Comparison of ENCODE assay signal across 9 cellular contexts in the genomic region with DNA sequence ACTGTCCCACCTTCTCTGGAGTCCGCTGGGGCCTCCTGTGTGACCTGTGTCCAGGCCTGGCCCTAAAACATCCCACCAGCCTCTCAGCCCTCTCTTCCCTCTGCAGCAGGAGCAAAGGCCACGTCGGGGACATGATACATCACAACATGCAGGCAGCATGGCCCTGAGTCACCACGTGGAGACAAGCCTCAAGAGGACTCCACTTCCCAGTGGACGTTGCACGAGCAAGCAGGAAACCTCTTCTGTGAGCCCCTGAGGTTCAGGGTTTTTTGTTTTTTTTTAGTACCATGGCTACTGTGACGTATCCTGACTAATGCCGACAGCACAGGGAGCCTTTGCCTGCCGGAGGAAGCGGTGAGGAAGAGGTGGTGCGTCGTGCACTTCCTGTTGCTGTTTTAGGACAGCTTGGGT.
DNase-seq lines count a peak whose midpoint lies in the region; ATAC-seq and TF ChIP-seq lines count a peak whose summit lies in the region.
"Had no signal": no experiment of that assay in that cellular context is flagged by ENCODE, and none has a peak within 500 bp of the region (broad histone marks: within the 10 kb centered on the region; RNA-seq: fewer than 3 reads in every experiment).

No MANE protein-coding gene starts in this region.

- H3K36me3 ChIP-seq in GM23338 (ENCODE audit: insufficient read depth): no peaks in the 10 kb centered on the region

- no peak overlapping the region for H3K27ac ChIP-seq in GM23338 (ENCODE audit: low read depth)

- H3K9me3 Mint-ChIP-seq in GM23338: peaks cover 95% of the 10 kb centered on the region

- ATAC-seq in GM21737 (IDR thresholded peaks at IDR 0.05; ENCODE audit: unreplicated experiment) (peak; percentile 54), HG03025 (IDR thresholded peaks at IDR 0.05; ENCODE audit: low FRiP score, unreplicated experiment) (no peak), GM23338 (no peak)

- H3K4me3 ChIP-seq in GM23338: no peak overlapping the region

- no peak overlapping the region for H3K4me2 ChIP-seq in GM23338

- H3K4me3 Mint-ChIP-seq in GM23338: no peak overlapping the region

- H3K27ac Mint-ChIP-seq in GM23338: no peak overlapping the region

- H3K4me1 ChIP-seq in GM23338 (ENCODE audit: insufficient read depth): no peaks in the 10 kb centered on the region

- H3K36me3 Mint-ChIP-seq in GM23338 (ENCODE audit: low read depth): peaks cover 47% of the 10 kb centered on the region

- no peaks in the 10 kb centered on the region for H3K9me2 ChIP-seq in GM23338 (ENCODE audit: insufficient read depth)

- no peak for TF ChIP-seq CTCF in GM23338 (conservative IDR thresholded peaks at IDR 0.05; ENCODE audit: low read depth in 2 of 2)

- peak; percentile 46 for DNase-seq in activated CD4-positive, alpha-beta T cell treated with anti-CD3 and anti-CD28 coated beads for 1 hour
- DNase-seq in dermis blood vessel endothelial cell (peak; percentile 96), GM23338 (ENCODE audit: low spot score) (no peak), epidermal melanocyte (ENCODE audit: insufficient read length, low spot score) (no peak), GM19238 (ENCODE audit: insufficient read length, low spot score) (no peak)
- peak; percentile 49 to 60 for DNase-seq in stimulated activated CD4-positive, alpha-beta T cell treated with anti-CD3 and anti-CD28 coated beads, Interleukin-2, amount 100 ng/mL, for 24 hours
- DNase-seq: trophoblast cell had no signal

- no peak overlapping the region for H2AFZ ChIP-seq in GM23338

- no peaks in the 10 kb centered on the region for H3K4me1 Mint-ChIP-seq in GM23338

- no peaks in the 10 kb centered on the region for H3K79me2 ChIP-seq in GM23338 (replicated peaks; ENCODE audit: insufficient read depth)

- H4K20me1 ChIP-seq in GM23338 (replicated peaks; ENCODE audit: insufficient read depth): no peaks in the 10 kb centered on the region

- no peaks in the 10 kb centered on the region for H3F3A ChIP-seq in GM23338 (replicated peaks; ENCODE audit: low read depth)

- H3K27me3 ChIP-seq in GM23338 (ENCODE audit: insufficient read depth): no peaks in the 10 kb centered on the region

- peaks cover 2% of the 10 kb centered on the region for H3K27me3 Mint-ChIP-seq in GM23338 (ENCODE audit: insufficient read depth, low read depth, poor library complexity)

TF ChIP-seq in GM23338, 12 proteins besides CTCF, POLR2A, EP300 and RAD21:
- TF ChIP-seq, protein P1, sequence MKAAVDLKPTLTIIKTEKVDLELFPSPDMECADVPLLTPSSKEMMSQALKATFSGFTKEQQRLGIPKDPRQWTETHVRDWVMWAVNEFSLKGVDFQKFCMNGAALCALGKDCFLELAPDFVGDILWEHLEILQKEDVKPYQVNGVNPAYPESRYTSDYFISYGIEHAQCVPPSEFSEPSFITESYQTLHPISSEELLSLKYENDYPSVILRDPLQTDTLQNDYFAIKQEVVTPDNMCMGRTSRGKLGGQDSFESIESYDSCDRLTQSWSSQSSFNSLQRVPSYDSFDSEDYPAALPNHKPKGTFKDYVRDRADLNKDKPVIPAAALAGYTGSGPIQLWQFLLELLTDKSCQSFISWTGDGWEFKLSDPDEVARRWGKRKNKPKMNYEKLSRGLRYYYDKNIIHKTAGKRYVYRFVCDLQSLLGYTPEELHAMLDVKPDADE (IDR thresholded peaks at IDR 0.05): no peak
- TF ChIP-seq EZH2 (IDR thresholded peaks at IDR 0.05; ENCODE audit: low read depth, unreplicated experiment) (no peak), POLR2AphosphoS5 (IDR thresholded peaks at IDR 0.05; ENCODE audit: low read depth) (no peak), ZNF114 (CRISPR knock-in tag; IDR thresholded peaks at IDR 0.05) (no peak), EZH2phosphoT487 (IDR thresholded peaks at IDR 0.05; ENCODE audit: unreplicated experiment) (no peak), ZNF331 (CRISPR knock-in tag; IDR thresholded peaks at IDR 0.05; ENCODE audit: low read depth) (no peak), JUNB (IDR thresholded peaks at IDR 0.05; ENCODE audit: unreplicated experiment) (no peak), CREB1 (CRISPR knock-in tag; IDR thresholded peaks at IDR 0.05; ENCODE audit: low read depth) (no peak)
- TF ChIP-seq, protein P2, sequence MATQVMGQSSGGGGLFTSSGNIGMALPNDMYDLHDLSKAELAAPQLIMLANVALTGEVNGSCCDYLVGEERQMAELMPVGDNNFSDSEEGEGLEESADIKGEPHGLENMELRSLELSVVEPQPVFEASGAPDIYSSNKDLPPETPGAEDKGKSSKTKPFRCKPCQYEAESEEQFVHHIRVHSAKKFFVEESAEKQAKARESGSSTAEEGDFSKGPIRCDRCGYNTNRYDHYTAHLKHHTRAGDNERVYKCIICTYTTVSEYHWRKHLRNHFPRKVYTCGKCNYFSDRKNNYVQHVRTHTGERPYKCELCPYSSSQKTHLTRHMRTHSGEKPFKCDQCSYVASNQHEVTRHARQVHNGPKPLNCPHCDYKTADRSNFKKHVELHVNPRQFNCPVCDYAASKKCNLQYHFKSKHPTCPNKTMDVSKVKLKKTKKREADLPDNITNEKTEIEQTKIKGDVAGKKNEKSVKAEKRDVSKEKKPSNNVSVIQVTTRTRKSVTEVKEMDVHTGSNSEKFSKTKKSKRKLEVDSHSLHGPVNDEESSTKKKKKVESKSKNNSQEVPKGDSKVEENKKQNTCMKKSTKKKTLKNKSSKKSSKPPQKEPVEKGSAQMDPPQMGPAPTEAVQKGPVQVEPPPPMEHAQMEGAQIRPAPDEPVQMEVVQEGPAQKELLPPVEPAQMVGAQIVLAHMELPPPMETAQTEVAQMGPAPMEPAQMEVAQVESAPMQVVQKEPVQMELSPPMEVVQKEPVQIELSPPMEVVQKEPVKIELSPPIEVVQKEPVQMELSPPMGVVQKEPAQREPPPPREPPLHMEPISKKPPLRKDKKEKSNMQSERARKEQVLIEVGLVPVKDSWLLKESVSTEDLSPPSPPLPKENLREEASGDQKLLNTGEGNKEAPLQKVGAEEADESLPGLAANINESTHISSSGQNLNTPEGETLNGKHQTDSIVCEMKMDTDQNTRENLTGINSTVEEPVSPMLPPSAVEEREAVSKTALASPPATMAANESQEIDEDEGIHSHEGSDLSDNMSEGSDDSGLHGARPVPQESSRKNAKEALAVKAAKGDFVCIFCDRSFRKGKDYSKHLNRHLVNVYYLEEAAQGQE (IDR thresholded peaks at IDR 0.05; ENCODE audit: unreplicated experiment): no peak

Comparison
In these comparisons a context has a peak if more than half of its experiments do, and no peak if none do; other contexts are left out.
1. DNase-seq: peak in activated CD4-positive, alpha-beta T cell treated with anti-CD3 and anti-CD28 coated beads for 1 hour (single experiment), dermis blood vessel endothelial cell (single experiment) and stimulated activated CD4-positive, alpha-beta T cell treated with anti-CD3 and anti-CD28 coated beads, Interleukin-2, amount 100 ng/mL, for 24 hours (2 of 2); none in GM23338 (single experiment), epidermal melanocyte (single experiment) and GM19238 (single experiment).